15 cellular contexts compared by ENCODE assay signal in genomic region chr14:101187017-101187815, GRCh38.
DNase-seq lines count a peak whose midpoint lies in the region; ATAC-seq and TF ChIP-seq lines count a peak whose summit lies in the region.
"Had no signal": no experiment of that assay in that cellular context is flagged by ENCODE, and none has a peak within 500 bp of the region (broad histone marks: within the 10 kb centered on the region; RNA-seq: fewer than 3 reads in every experiment).

No MANE protein-coding gene starts in this region.

- no peaks in the 10 kb centered on the region for H3K36me3 ChIP-seq in lung (ENCODE audit: control insufficient read depth in 2 of 2, insufficient read depth in 2 of 2, low read length in 2 of 2)

- H3K27me3 ChIP-seq in lung (ENCODE audit: control insufficient read depth, insufficient read depth) = no peaks in the 10 kb centered on the region

- H3K9me3 ChIP-seq in lung (ENCODE audit: control insufficient read depth in 2 of 2, insufficient read depth in 1 of 2, low read length in 1 of 2) = peaks cover 0 to 4% of the 10 kb centered on the region in 2 donors

- H3K4me1 ChIP-seq in lung (ENCODE audit: control insufficient read depth in 2 of 2, insufficient read depth in 2 of 2, low read length in 2 of 2) = no peaks in the 10 kb centered on the region

- H3K4me3 ChIP-seq in lung = no peak overlapping the region
- H3K4me3 ChIP-seq in coronary artery = no peak overlapping the region
- H3K4me3 ChIP-seq: GM23248 had no signal

- H3K4me1 Mint-ChIP-seq in activated CD8-positive, alpha-beta T cell treated with anti-CD3 and anti-CD28 coated beads, Interleukin-2, amount 10 ng/mL, durations not matched to agents 7 days and 5 days (ENCODE audit: low read depth) = no peaks in the 10 kb centered on the region
- no peaks in the 10 kb centered on the region for H3K4me1 Mint-ChIP-seq in activated CD8-positive, alpha-beta T cell treated with anti-CD3 and anti-CD28 coated beads for 36 hours (ENCODE audit: low read depth)

- no peaks in the 10 kb centered on the region for H3K36me3 Mint-ChIP-seq in activated CD8-positive, alpha-beta T cell treated with anti-CD3 and anti-CD28 coated beads, Interleukin-2, amount 10 ng/mL, durations not matched to agents 7 days and 5 days (ENCODE audit: low read depth)
- no peaks in the 10 kb centered on the region for H3K36me3 Mint-ChIP-seq in activated CD8-positive, alpha-beta T cell treated with anti-CD3 and anti-CD28 coated beads for 36 hours (ENCODE audit: low read depth)

- CTCF ChIA-PET in activated CD8-positive, alpha-beta T cell treated with anti-CD3 and anti-CD28 coated beads, Interleukin-2, amount 10 ng/mL, durations not matched to agents 7 days and 5 days (lab: Charles Lee) = no interaction called here
- CTCF ChIA-PET in activated CD8-positive, alpha-beta T cell treated with anti-CD3 and anti-CD28 coated beads for 36 hours (lab: Charles Lee) = no interaction called here

- no peak for TF ChIP-seq CTCF in activated CD8-positive, alpha-beta T cell treated with anti-CD3 and anti-CD28 coated beads for 36 hours (IDR thresholded peaks at IDR 0.05)
- TF ChIP-seq CTCF in lung (IDR thresholded peaks at IDR 0.05; ENCODE audit: control extremely low read depth, extremely low read depth) = no peak
- no peak for TF ChIP-seq CTCF in coronary artery (IDR thresholded peaks at IDR 0.05)

- H3K9me3 Mint-ChIP-seq in activated CD8-positive, alpha-beta T cell treated with anti-CD3 and anti-CD28 coated beads, Interleukin-2, amount 10 ng/mL, durations not matched to agents 7 days and 5 days (ENCODE audit: insufficient read depth) = no peaks in the 10 kb centered on the region
- H3K9me3 Mint-ChIP-seq in activated CD8-positive, alpha-beta T cell treated with anti-CD3 and anti-CD28 coated beads for 36 hours = no peaks in the 10 kb centered on the region

- POLR2A ChIA-PET in activated CD8-positive, alpha-beta T cell treated with anti-CD3 and anti-CD28 coated beads, Interleukin-2, amount 10 ng/mL, durations not matched to agents 7 days and 5 days (lab: Charles Lee) = no interaction called here
- POLR2A ChIA-PET in activated CD8-positive, alpha-beta T cell treated with anti-CD3 and anti-CD28 coated beads for 36 hours (lab: Charles Lee) = no interaction called here

- H3K27ac ChIP-seq in lung (ENCODE audit: low read depth in 1 of 2, low read length in 1 of 2) = no peak overlapping the region
- H3K27ac ChIP-seq in coronary artery = no peak overlapping the region
- H3K27ac ChIP-seq: C4-2B, GM23248 had no signal

- intact Hi-C loops in activated CD8-positive, alpha-beta T cell treated with anti-CD3 and anti-CD28 coated beads for 36 hours (cut with micrococcal nuclease) = no loop called here
- intact Hi-C loops in sciatic nerve (cut with DNase I) = no loop called here

- H3K4me3 Mint-ChIP-seq in activated CD8-positive, alpha-beta T cell treated with anti-CD3 and anti-CD28 coated beads, Interleukin-2, amount 10 ng/mL, durations not matched to agents 7 days and 5 days = no peak overlapping the region
- no peak overlapping the region for H3K4me3 Mint-ChIP-seq in activated CD8-positive, alpha-beta T cell treated with anti-CD3 and anti-CD28 coated beads for 36 hours

- no peak overlapping the region for H3K27ac Mint-ChIP-seq in activated CD8-positive, alpha-beta T cell treated with anti-CD3 and anti-CD28 coated beads, Interleukin-2, amount 10 ng/mL, durations not matched to agents 7 days and 5 days
- no peak overlapping the region for H3K27ac Mint-ChIP-seq in activated CD8-positive, alpha-beta T cell treated with anti-CD3 and anti-CD28 coated beads for 36 hours

- ATAC-seq in activated CD8-positive, alpha-beta T cell treated with anti-CD3 and anti-CD28 coated beads, Interleukin-2, amount 10 ng/mL, durations not matched to agents 7 days and 5 days = no peak
- no peak for ATAC-seq in activated CD8-positive, alpha-beta T cell treated with anti-CD3 and anti-CD28 coated beads for 36 hours
- ATAC-seq in lung (ENCODE audit: insufficient read depth, low FRiP score) (no peak), sciatic nerve (no peak)
- ATAC-seq: Panc1 had no signal

- DNase-seq in activated CD8-positive, alpha-beta T cell treated with anti-CD3 and anti-CD28 coated beads, Interleukin-2, amount 10 ng/mL, durations not matched to agents 7 days and 5 days = peak; percentile 12
- no peak for DNase-seq in activated CD8-positive, alpha-beta T cell treated with anti-CD3 and anti-CD28 coated beads for 36 hours
- DNase-seq in NCI-H146 (lab: John Stamatoyannopoulos, UW) (peak; percentile 61), lung (ENCODE audit: low spot score) (peak; percentile 23), sciatic nerve (ENCODE audit: low spot score) (peak; percentile 41), occipital lobe (lab: John Stamatoyannopoulos, UW) (no peak), NCI-H510A (lab: John Stamatoyannopoulos, UW) (no peak), coronary artery (ENCODE audit: low spot score) (no peak)
- DNase-seq: DMS53, GM23248, NCI-H1694 treated with DMSO at 0.1 percent for 48 hours, NCI-H774, SHP77 treated with DMSO at 0.1 percent for 48 hours had no signal

- H3K27me3 Mint-ChIP-seq in activated CD8-positive, alpha-beta T cell treated with anti-CD3 and anti-CD28 coated beads, Interleukin-2, amount 10 ng/mL, durations not matched to agents 7 days and 5 days (ENCODE audit: low read depth) = no peaks in the 10 kb centered on the region
- H3K27me3 Mint-ChIP-seq in activated CD8-positive, alpha-beta T cell treated with anti-CD3 and anti-CD28 coated beads for 36 hours = peaks cover 1% of the 10 kb centered on the region

- 81 to 91% methylated on average over 14 of the region's 14 CpGs for WGBS in lung, 2 donors

Comparison
In these comparisons a context has a peak if more than half of its experiments do, and no peak if none do; other contexts are left out.
1. DNase-seq: peak in activated CD8-positive, alpha-beta T cell treated with anti-CD3 and anti-CD28 coated beads, Interleukin-2, amount 10 ng/mL, durations not matched to agents 7 days and 5 days (single experiment), NCI-H146 (single experiment), lung (single experiment) and sciatic nerve (single experiment); none in activated CD8-positive, alpha-beta T cell treated with anti-CD3 and anti-CD28 coated beads for 36 hours (single experiment), occipital lobe (single experiment), NCI-H510A (single experiment) and coronary artery (single experiment).